12 cellular contexts compared by ENCODE assay signal in the genomic region with DNA sequence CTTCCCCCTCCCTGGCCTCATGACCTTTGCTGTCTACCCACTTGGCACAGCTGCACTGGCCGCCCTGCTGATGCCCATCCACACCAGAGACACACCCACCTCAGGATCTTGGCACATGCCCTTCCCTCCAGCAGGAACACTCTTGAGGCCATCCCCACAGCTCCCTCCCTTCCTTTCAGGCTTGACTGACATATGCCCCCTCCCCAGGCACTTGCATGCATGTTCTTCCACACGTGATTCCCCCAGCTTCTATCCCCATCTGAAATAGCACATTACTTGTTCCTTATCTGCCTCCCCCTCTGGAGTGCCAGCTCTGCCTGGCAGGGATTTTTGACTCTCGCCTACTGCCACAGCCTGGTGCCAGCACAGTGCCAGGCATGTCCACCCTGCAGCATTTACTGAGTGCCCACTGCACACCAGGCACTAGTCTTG.
DNase-seq lines count a peak whose midpoint lies in the region; ATAC-seq, FAIRE-seq and TF ChIP-seq lines count a peak whose summit lies in the region.
"Had no signal": no experiment of that assay in that cellular context is flagged by ENCODE, and none has a peak within 500 bp of the region (broad histone marks: within the 10 kb centered on the region; RNA-seq: fewer than 3 reads in every experiment).

No MANE protein-coding gene starts in this region.

- ATAC-seq in pancreas (peak; percentile 4 to 25 (median 8)), upper lobe of right lung (peak; percentile 5), HG03520 (IDR thresholded peaks at IDR 0.05; ENCODE audit: unreplicated experiment) (no peak)
- ATAC-seq: natural killer cell treated with Interleukin-12 subunit alpha and Interleukin-12 subunit beta and Interleukin-15 and Interleukin-18, amount 100 ng/mL, for 72 hours had no signal

- H3K9me2 ChIP-seq in hepatocyte (replicated peaks; ENCODE audit: insufficient read depth) = no peaks in the 10 kb centered on the region

- H3K9me3 ChIP-seq in hepatocyte (ENCODE audit: low read depth) (no peaks in the 10 kb centered on the region), pancreas (no peaks in the 10 kb centered on the region), upper lobe of right lung (no peaks in the 10 kb centered on the region)
- H3K9me3 ChIP-seq: BLaER1 treated with 17β-estradiol and CSF1 and Interleukin-3, amounts not matched to agents 10 nM and 100 nM had no signal

- WGBS in hepatocyte (ENCODE audit: low lambda C conversion rate, missing lambda C conversion rate) = 92% methylated on average over 3 of the region's 3 CpGs
- WGBS in pancreas, 2 donors = 31 to 34% methylated on average over 3 of the region's 3 CpGs

- H3K36me3 ChIP-seq in hepatocyte (replicated peaks; ENCODE audit: insufficient read depth, low read depth) (no peaks in the 10 kb centered on the region), pancreas (no peaks in the 10 kb centered on the region), upper lobe of right lung (no peaks in the 10 kb centered on the region)
- H3K36me3 ChIP-seq: BLaER1 treated with 17β-estradiol and CSF1 and Interleukin-3, amounts not matched to agents 10 nM and 100 nM had no signal

- H4K20me1 ChIP-seq in hepatocyte (ENCODE audit: insufficient read depth, poor library complexity, severe bottlenecking) = no peaks in the 10 kb centered on the region
- H4K20me1 ChIP-seq: BLaER1 treated with 17β-estradiol and CSF1 and Interleukin-3, amounts not matched to agents 10 nM and 100 nM had no signal

- TF ChIP-seq CTCF in hepatocyte (IDR thresholded peaks at IDR 0.05; ENCODE audit: poor library complexity) (no peak), pancreas (IDR thresholded peaks at IDR 0.05) (no peak), upper lobe of right lung (IDR thresholded peaks at IDR 0.05) (no peak)

- H3K27ac ChIP-seq in cingulate gyrus (ENCODE audit: low read depth, low read length) (peak overlapping the region; percentile 63), hepatocyte (peak overlapping the region; percentile 95), pancreas (peak overlapping the region; percentile 90 to 98 (median 97)), upper lobe of right lung (peak overlapping the region; percentile 63)
- H3K27ac ChIP-seq: BLaER1 treated with 17β-estradiol and CSF1 and Interleukin-3, amounts not matched to agents 10 nM and 100 nM; VCaP had no signal

- H2AFZ ChIP-seq in hepatocyte = no peak overlapping the region

- H3K4me2 ChIP-seq in hepatocyte = no peak overlapping the region
- H3K4me2 ChIP-seq: BLaER1 treated with 17β-estradiol and CSF1 and Interleukin-3, amounts not matched to agents 10 nM and 100 nM had no signal

- DNase-seq in hepatocyte (ENCODE audit: low spot score) = no peak
- peak in 4 of 6 donors; percentile 50 to 65 (median 63) for DNase-seq in pancreas
- DNase-seq in upper lobe of right lung = no peak
- DNase-seq in glomerular visceral epithelial cell (ENCODE audit: extremely low spot score) = no peak
- DNase-seq in NCI-H1092 treated with DMSO at 0.1 percent for 48 hours (lab: John Stamatoyannopoulos, UW) = no peak
- DNase-seq: NCI-H187, NCI-H524 had no signal

- H3K79me2 ChIP-seq in hepatocyte = no peaks in the 10 kb centered on the region

- peaks cover 76% of the 10 kb centered on the region for H3K4me1 ChIP-seq in hepatocyte (ENCODE audit: insufficient read depth)
- peaks cover 63 to 72% (median 68%) of the 10 kb centered on the region in 3 donors for H3K4me1 ChIP-seq in pancreas
- H3K4me1 ChIP-seq in upper lobe of right lung = peaks cover 37% of the 10 kb centered on the region

- no peaks in the 10 kb centered on the region for H3K27me3 ChIP-seq in hepatocyte
- no peaks in the 10 kb centered on the region for H3K27me3 ChIP-seq in pancreas
- no peaks in the 10 kb centered on the region for H3K27me3 ChIP-seq in upper lobe of right lung
- H3K27me3 ChIP-seq: BLaER1 treated with 17β-estradiol and CSF1 and Interleukin-3, amounts not matched to agents 10 nM and 100 nM had no signal

- intact Hi-C loops in pancreas (cut with DNase I) (no loop called here), upper lobe of right lung (cut with DNase I) (no loop called here)

- no peak for FAIRE-seq in pancreas (lab: Jason Lieb, UNC)

- H3K4me3 ChIP-seq in hepatocyte (no peak overlapping the region), pancreas (no peak overlapping the region), upper lobe of right lung (no peak overlapping the region)
- H3K4me3 ChIP-seq: BLaER1 treated with 17β-estradiol and CSF1 and Interleukin-3, amounts not matched to agents 10 nM and 100 nM had no signal

Comparison
In these comparisons a context has a peak if more than half of its experiments do, and no peak if none do; other contexts are left out.
1. DNase-seq: peak in pancreas (4 of 6); none in hepatocyte (single experiment), upper lobe of right lung (single experiment), glomerular visceral epithelial cell (single experiment) and NCI-H1092 treated with DMSO at 0.1 percent for 48 hours (single experiment).
2. Peak in every context shown above with its lines, with median percentiles within 50 percentile points of each other: H3K27ac ChIP-seq.